Comparison of ENCODE assay signal across 1 cellular context in genomic region chr1:15692121-15692682, GRCh38.
TF ChIP-seq lines count a peak whose summit lies in the region.

No MANE protein-coding gene starts in this region.

TF ChIP-seq in K562, 482 proteins besides CTCF, POLR2A, EP300 and RAD21:
- TF ChIP-seq PTTG1 (tag; IDR thresholded peaks at IDR 0.05; ENCODE audit: low read depth): no peak
- TF ChIP-seq MAZ (CRISPR knock-in tag; conservative IDR thresholded peaks at IDR 0.05 in 1 of 2, IDR thresholded peaks at IDR 0.05 in 1 of 2): no peak
- TF ChIP-seq RCOR1 (IDR thresholded peaks at IDR 0.05; ENCODE audit: borderline replicate concordance in 1 of 2, low read depth in 2 of 2, low read length in 2 of 2): peak in 1 of 2 experiments; percentile 81; a peak in 1 of 4 replicates
- TF ChIP-seq PKNOX1 (IDR thresholded peaks at IDR 0.05): no peak
- 0 out of 2 replicates have a peak, but pooled peaks have one; percentile 3 for TF ChIP-seq TAL1 (IDR thresholded peaks at IDR 0.05)
- no peak for TF ChIP-seq POLR2G (IDR thresholded peaks at IDR 0.05; ENCODE audit: low read depth, low read length)
- TF ChIP-seq TEAD4 (IDR thresholded peaks at IDR 0.05; ENCODE audit: low read length): no peak
- TF ChIP-seq TEAD4 (CRISPR knock-in tag; IDR thresholded peaks at IDR 0.05; ENCODE audit: borderline replicate concordance): no peak
- no peak for TF ChIP-seq FOS (IDR thresholded peaks at IDR 0.05; ENCODE audit: extremely low read depth, insufficient read length)
- peak; percentile 75 for TF ChIP-seq ELF1 (tag; IDR thresholded peaks at IDR 0.05)
- no peak for TF ChIP-seq RBM15 (IDR thresholded peaks at IDR 0.05; ENCODE audit: insufficient read depth, low read length)
- TF ChIP-seq SMARCA4 (IDR thresholded peaks at IDR 0.05): peak; percentile 26; the same call in 1 of the 2 replicates
- 0 out of 4 replicates have a peak, but pooled peaks of 1 of the 2 experiments have one; percentile 19 for TF ChIP-seq NRF1 (conservative IDR thresholded peaks at IDR 0.05 in 1 of 2, IDR thresholded peaks at IDR 0.05 in 1 of 2)
- no peak for TF ChIP-seq NR2C2 (CRISPR knock-in tag; IDR thresholded peaks at IDR 0.05)
- TF ChIP-seq NR2C2 (tag; IDR thresholded peaks at IDR 0.05): peak; percentile 81
- 0 out of 2 replicates have a peak, but pooled peaks have one; percentile 16 for TF ChIP-seq ZBTB43 (CRISPR knock-in tag; IDR thresholded peaks at IDR 0.05)
- no peak for TF ChIP-seq CBX8 (IDR thresholded peaks at IDR 0.05; ENCODE audit: borderline replicate concordance, extremely low read depth, low read depth, low read length, poor library complexity, severe bottlenecking)
- no peak for TF ChIP-seq IRF2 (CRISPR knock-in tag; IDR thresholded peaks at IDR 0.05)
- TF ChIP-seq YY1 (IDR thresholded peaks at IDR 0.05; ENCODE audit: borderline replicate concordance in 1 of 3, control insufficient read depth in 1 of 3, extremely low read depth in 1 of 3, insufficient read depth in 3 of 3, insufficient read length in 1 of 3, insufficient replicate concordance in 2 of 3, low read depth in 1 of 3, low read length in 2 of 3): peak in 1 of 3 experiments; percentile 35
- 0 out of 2 replicates have a peak, but pooled peaks have one; percentile 25 for TF ChIP-seq HDAC2 (IDR thresholded peaks at IDR 0.05)
- peak in 1 of 2 experiments; percentile 22; a peak in 1 of 4 replicates for TF ChIP-seq HDAC1 (IDR thresholded peaks at IDR 0.05)
- no peak for TF ChIP-seq NCOA1 (IDR thresholded peaks at IDR 0.05; ENCODE audit: low read depth)
- no peak for TF ChIP-seq NR4A1 (CRISPR knock-in tag; IDR thresholded peaks at IDR 0.05)
- TF ChIP-seq NR4A1 (tag; IDR thresholded peaks at IDR 0.05): no peak
- TF ChIP-seq NR2C1 (IDR thresholded peaks at IDR 0.05): peak; percentile 76
- peak; percentile 54; the same call in 1 of the 2 replicates for TF ChIP-seq NR2C1 (tag; IDR thresholded peaks at IDR 0.05)
- TF ChIP-seq DPF2 (IDR thresholded peaks at IDR 0.05): peak; percentile 62
- TF ChIP-seq ATF7 (IDR thresholded peaks at IDR 0.05): 0 out of 2 replicates have a peak, but pooled peaks have one; percentile 15
- TF ChIP-seq KLF16 (IDR thresholded peaks at IDR 0.05): no peak
- TF ChIP-seq GABPA (tag; conservative IDR thresholded peaks at IDR 0.05; ENCODE audit: low read depth): peak; percentile 51
- no peak for TF ChIP-seq BCLAF1 (IDR thresholded peaks at IDR 0.05; ENCODE audit: borderline replicate concordance in 1 of 2, control insufficient read depth in 1 of 2, low read depth in 2 of 2, low read length in 1 of 2)
- TF ChIP-seq, protein P1, sequence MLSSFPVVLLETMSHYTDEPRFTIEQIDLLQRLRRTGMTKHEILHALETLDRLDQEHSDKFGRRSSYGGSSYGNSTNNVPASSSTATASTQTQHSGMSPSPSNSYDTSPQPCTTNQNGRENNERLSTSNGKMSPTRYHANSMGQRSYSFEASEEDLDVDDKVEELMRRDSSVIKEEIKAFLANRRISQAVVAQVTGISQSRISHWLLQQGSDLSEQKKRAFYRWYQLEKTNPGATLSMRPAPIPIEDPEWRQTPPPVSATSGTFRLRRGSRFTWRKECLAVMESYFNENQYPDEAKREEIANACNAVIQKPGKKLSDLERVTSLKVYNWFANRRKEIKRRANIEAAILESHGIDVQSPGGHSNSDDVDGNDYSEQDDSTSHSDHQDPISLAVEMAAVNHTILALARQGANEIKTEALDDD (IDR thresholded peaks at IDR 0.05): peak; percentile 83
